In genomic region chr6:129902681-129903080, GRCh38 we compare ENCODE assay signal across 25 cellular contexts. TPM values are rescaled to one million over a fixed set of nuclear protein-coding genes. Genes with fewer than 3 reads are reported as not detected.
"Had no signal": no experiment of that assay in that cellular context is flagged by ENCODE, and none has a peak within 500 bp of the region (broad histone marks: within the 10 kb centered on the region; RNA-seq: fewer than 3 reads in every experiment).

No MANE protein-coding gene starts in this region.

- H3K27ac Mint-ChIP-seq: activated CD4-positive, alpha-beta T cell treated with anti-CD3 and anti-CD28 coated beads, Interleukin-2, amount 10 ng/mL, durations not matched to agents 7 days and 5 days; activated CD8-positive, alpha-beta T cell treated with anti-CD3 and anti-CD28 coated beads, Interleukin-2, amount 10 ng/mL, durations not matched to agents 7 days and 5 days; activated naive CD4-positive, alpha-beta T cell treated with anti-CD3 and anti-CD28 coated beads, Interleukin-2, amount 10 ng/mL, durations not matched to agents 7 days and 5 days; activated naive CD8-positive, alpha-beta T cell treated with anti-CD3 and anti-CD28 coated beads, Interleukin-2, amount 50 U/mL, for 24 hours; natural killer cell treated with Interleukin-12 subunit alpha and Interleukin-12 subunit beta and Interleukin-15 and Interleukin-18, amount 100 ng/mL, for 72 hours; stimulated activated naive CD8-positive, alpha-beta T cell treated with anti-CD3 and anti-CD28 coated beads, Interleukin-15, amount 100 ng/mL, for 72 hours; type B pancreatic cell had no signal

- ATAC-seq: activated CD4-positive, CD25-positive, alpha-beta regulatory T cell treated with anti-CD3 and anti-CD28 coated beads, Interleukin-2, amount 50 U/mL, for 24 hours; activated CD8-positive, alpha-beta T cell treated with anti-CD3 and anti-CD28 coated beads, Interleukin-2, amount 10 ng/mL, durations not matched to agents 7 days and 5 days; activated T-cell treated with anti-CD3 and anti-CD28 coated beads, Interleukin-2, amount 50 U/mL, for 4 hours; lower lobe of right lung; natural killer cell treated with Interleukin-12 subunit alpha and Interleukin-12 subunit beta and Interleukin-15 and Interleukin-18, amount 100 ng/mL, for 72 hours; sciatic nerve; stimulated activated naive CD8-positive, alpha-beta T cell treated with anti-CD3 and anti-CD28 coated beads, Interleukin-15, amount 100 ng/mL, for 72 hours had no signal

- H3K27me3 Mint-ChIP-seq: activated naive CD8-positive, alpha-beta T cell treated with anti-CD3 and anti-CD28 coated beads, Interleukin-2, amount 50 U/mL, for 24 hours; type B pancreatic cell had no signal

- FAIRE-seq: islet of Langerhans had no signal

- H3K36me3 Mint-ChIP-seq: activated naive CD4-positive, alpha-beta T cell treated with anti-CD3 and anti-CD28 coated beads, Interleukin-2, amount 10 ng/mL, durations not matched to agents 7 days and 5 days; natural killer cell treated with Interleukin-12 subunit alpha and Interleukin-12 subunit beta and Interleukin-15 and Interleukin-18, amount 100 ng/mL, for 72 hours; type B pancreatic cell had no signal

- H3K4me1 Mint-ChIP-seq: activated naive CD4-positive, alpha-beta T cell treated with anti-CD3 and anti-CD28 coated beads, Interleukin-2, amount 10 ng/mL, durations not matched to agents 7 days and 5 days; activated naive CD8-positive, alpha-beta T cell treated with anti-CD3 and anti-CD28 coated beads, Interleukin-2, amount 50 U/mL, for 24 hours; stimulated activated naive CD8-positive, alpha-beta T cell treated with anti-CD3 and anti-CD28 coated beads, Interleukin-15, amount 100 ng/mL, for 72 hours had no signal

- DNase-seq: activated CD4-positive, alpha-beta T cell treated with anti-CD3 and anti-CD28 coated beads, Interleukin-2, amount 10 ng/mL, durations not matched to agents 7 days and 5 days; activated CD8-positive, alpha-beta T cell treated with anti-CD3 and anti-CD28 coated beads, Interleukin-2, amount 10 ng/mL, durations not matched to agents 7 days and 5 days; activated effector memory CD4-positive, alpha-beta T cell treated with Interleukin-2 at 50 U/mL for 16 hours; activated naive CD4-positive, alpha-beta T cell treated with anti-CD3 and anti-CD28 coated beads, Interleukin-2, amount 10 ng/mL, durations not matched to agents 7 days and 5 days; activated naive CD8-positive, alpha-beta T cell treated with anti-CD3 and anti-CD28 coated beads, Interleukin-2, amount 50 U/mL, for 24 hours; activated T-cell treated with anti-CD3 and anti-CD28 coated beads, Interleukin-2, amount 50 U/mL, for 4 hours; anterior cingulate cortex; central memory CD4-positive, alpha-beta T cell; colonic mucosa; glutamatergic neuron; hippocampal formation; lower lobe of right lung; stimulated activated CD4-positive, alpha-beta T cell treated with anti-CD3 and anti-CD28 coated beads, Interleukin-4, amount 100 ng/mL, for 1 hour; stimulated activated naive CD8-positive, alpha-beta T cell treated with anti-CD3 and anti-CD28 coated beads, Interleukin-15, amount 100 ng/mL, for 72 hours; T1000 had no signal

- H3K9me3 Mint-ChIP-seq: activated CD4-positive, alpha-beta T cell treated with anti-CD3 and anti-CD28 coated beads, Interleukin-2, amount 10 ng/mL, durations not matched to agents 7 days and 5 days; activated naive CD4-positive, alpha-beta T cell treated with anti-CD3 and anti-CD28 coated beads, Interleukin-2, amount 10 ng/mL, durations not matched to agents 7 days and 5 days; activated naive CD8-positive, alpha-beta T cell treated with anti-CD3 and anti-CD28 coated beads, Interleukin-2, amount 50 U/mL, for 24 hours; activated T-cell treated with anti-CD3 and anti-CD28 coated beads, Interleukin-2, amount 50 U/mL, for 4 hours; natural killer cell treated with Interleukin-12 subunit alpha and Interleukin-12 subunit beta and Interleukin-15 and Interleukin-18, amount 100 ng/mL, for 72 hours; stimulated activated naive CD8-positive, alpha-beta T cell treated with anti-CD3 and anti-CD28 coated beads, Interleukin-15, amount 100 ng/mL, for 72 hours; type B pancreatic cell had no signal

- H3K4me3 Mint-ChIP-seq: activated CD4-positive, alpha-beta T cell treated with anti-CD3 and anti-CD28 coated beads, Interleukin-2, amount 10 ng/mL, durations not matched to agents 7 days and 5 days; activated CD8-positive, alpha-beta T cell treated with anti-CD3 and anti-CD28 coated beads, Interleukin-2, amount 10 ng/mL, durations not matched to agents 7 days and 5 days; activated naive CD4-positive, alpha-beta T cell treated with anti-CD3 and anti-CD28 coated beads, Interleukin-2, amount 10 ng/mL, durations not matched to agents 7 days and 5 days; activated naive CD8-positive, alpha-beta T cell treated with anti-CD3 and anti-CD28 coated beads, Interleukin-2, amount 50 U/mL, for 24 hours; activated T-cell treated with anti-CD3 and anti-CD28 coated beads, Interleukin-2, amount 50 U/mL, for 4 hours; natural killer cell treated with Interleukin-12 subunit alpha and Interleukin-12 subunit beta and Interleukin-15 and Interleukin-18, amount 100 ng/mL, for 72 hours; stimulated activated naive CD8-positive, alpha-beta T cell treated with anti-CD3 and anti-CD28 coated beads, Interleukin-15, amount 100 ng/mL, for 72 hours; type B pancreatic cell had no signal

RNA-seq across cellular contexts. Expression of gene TMEM244, which starts 41.6 kb away (rescaled TPM):
- total RNA-seq: activated CD4-positive, alpha-beta T cell treated with anti-CD3 and anti-CD28 coated beads, Interleukin-2, amount 10 ng/mL, durations not matched to agents 7 days and 5 days; activated CD8-positive, alpha-beta T cell treated with anti-CD3 and anti-CD28 coated beads, Interleukin-2, amount 10 ng/mL, durations not matched to agents 7 days and 5 days; activated T-cell treated with anti-CD3 and anti-CD28 coated beads, Interleukin-2, amount 50 U/mL, for 4 hours; colonic mucosa; epithelial cell of proximal tubule; fibroblast of lung; foreskin keratinocyte; lower lobe of right lung; natural killer cell treated with Interleukin-12 subunit alpha and Interleukin-12 subunit beta and Interleukin-15 and Interleukin-18, amount 100 ng/mL, for 72 hours; sciatic nerve; smooth muscle cell; suprapubic skin had no signal
